Comparison of ENCODE assay signal across 12 cellular contexts in the genomic region with DNA sequence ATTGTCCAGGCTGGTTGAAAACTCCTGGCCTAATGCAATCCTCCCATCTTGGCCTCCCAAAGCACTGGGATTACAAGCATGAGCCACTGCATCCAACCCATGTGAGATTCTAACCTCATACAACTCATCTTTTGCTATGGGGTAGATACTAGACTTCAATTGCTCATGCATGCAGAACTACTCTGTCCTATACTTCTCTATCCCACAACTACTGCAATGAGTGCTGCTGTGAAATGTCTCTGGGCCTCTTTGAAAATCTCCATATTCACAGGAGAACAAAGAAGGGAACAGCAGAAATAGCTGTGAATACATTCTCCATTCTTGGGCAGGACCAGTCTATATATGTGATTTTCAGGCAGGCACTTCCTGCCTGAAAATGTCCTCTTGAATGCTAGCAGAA.
"Had no signal": no experiment of that assay in that cellular context is flagged by ENCODE, and none has a peak within 500 bp of the region (broad histone marks: within the 10 kb centered on the region; RNA-seq: fewer than 3 reads in every experiment).

No MANE protein-coding gene starts in this region.

- H3K27me3 Mint-ChIP-seq: activated CD4-positive, alpha-beta T cell treated with anti-CD3 and anti-CD28 coated beads, Interleukin-2, amount 10 ng/mL, durations not matched to agents 24 days and 14 days had no signal

- H3K27me3 ChIP-seq: gastrocnemius medialis, stomach, tibial artery, uterus had no signal

- H3K36me3 ChIP-seq: gastrocnemius medialis, stomach, tibial artery, uterus, WERI-Rb-1 had no signal

- DNase-seq: activated CD4-positive, alpha-beta T cell treated with anti-CD3 and anti-CD28 coated beads, Interleukin-2, amount 10 ng/mL, durations not matched to agents 24 days and 14 days; activated effector memory CD4-positive, alpha-beta T cell treated with Interleukin-2 at 50 U/mL for 16 hours; activated T-cell treated with anti-CD3 and anti-CD28 coated beads for 4 hours; effector CD8-positive, alpha-beta T cell; gastrocnemius medialis; kidney; stimulated activated CD4-positive, alpha-beta T cell treated with anti-CD3 and anti-CD28 coated beads, Interleukin-2, amount 100 ng/mL, for 48 hours; stomach; tibial artery; uterus; WERI-Rb-1 had no signal

- H3K9me3 ChIP-seq: gastrocnemius medialis, stomach, tibial artery, uterus had no signal

- H3K9me3 Mint-ChIP-seq: activated CD4-positive, alpha-beta T cell treated with anti-CD3 and anti-CD28 coated beads, Interleukin-2, amount 10 ng/mL, durations not matched to agents 24 days and 14 days had no signal

- H3K4me1 ChIP-seq: tibial artery, uterus had no signal

- H3K4me3 Mint-ChIP-seq: activated CD4-positive, alpha-beta T cell treated with anti-CD3 and anti-CD28 coated beads, Interleukin-2, amount 10 ng/mL, durations not matched to agents 24 days and 14 days had no signal

- H3K4me3 ChIP-seq: gastrocnemius medialis, stomach, tibial artery, uterus had no signal

- H3K27ac Mint-ChIP-seq: activated CD4-positive, alpha-beta T cell treated with anti-CD3 and anti-CD28 coated beads, Interleukin-2, amount 10 ng/mL, durations not matched to agents 24 days and 14 days had no signal

- H3K27ac ChIP-seq: parathyroid adenoma, stomach, tibial artery, uterus, WERI-Rb-1 had no signal
